In genomic region chr1:232486006-232486405, GRCh38 we compare ENCODE assay signal across 21 cellular contexts.
DNase-seq lines count a peak whose midpoint lies in the region; ATAC-seq and TF ChIP-seq lines count a peak whose summit lies in the region.
"Had no signal": no experiment of that assay in that cellular context is flagged by ENCODE, and none has a peak within 500 bp of the region (broad histone marks: within the 10 kb centered on the region; RNA-seq: fewer than 3 reads in every experiment).

No MANE protein-coding gene starts in this region.

- TF ChIP-seq CTCF in MCF 10A (IDR thresholded peaks at IDR 0.05; ENCODE audit: unreplicated experiment) (no peak), breast epithelium (IDR thresholded peaks at IDR 0.05) (no peak)

- H3K27ac ChIP-seq in breast epithelium (no peak overlapping the region), epithelial cell of prostate (peak overlapping the region; percentile 72), substantia nigra (ENCODE audit: low read depth, low read length, poor library complexity, severe bottlenecking) (no peak overlapping the region)
- H3K27ac ChIP-seq: C4-2B, WERI-Rb-1 had no signal

- H3K27me3 Mint-ChIP-seq in MCF 10A (ENCODE audit: insufficient read depth, unreplicated experiment) = no peaks in the 10 kb centered on the region
- H3K27me3 Mint-ChIP-seq: activated CD4-positive, alpha-beta memory T cell treated with anti-CD3 and anti-CD28 coated beads for 36 hours had no signal

- no peaks in the 10 kb centered on the region for H3K27me3 ChIP-seq in breast epithelium

- BruUV-seq in MCF 10A (replicated peaks; lab: Mats Ljungman, UMichigan) = no TSS peak

- peaks cover 49% of the 10 kb centered on the region for H3K36me3 Mint-ChIP-seq in MCF 10A (ENCODE audit: insufficient read depth, unreplicated experiment)
- H3K36me3 Mint-ChIP-seq: naive thymus-derived CD8-positive, alpha-beta T cell had no signal

- peak overlapping the region; percentile 92 for H3K27ac Mint-ChIP-seq in MCF 10A (ENCODE audit: low read depth, unreplicated experiment)
- H3K27ac Mint-ChIP-seq: activated CD4-positive, alpha-beta memory T cell treated with anti-CD3 and anti-CD28 coated beads for 36 hours; naive thymus-derived CD8-positive, alpha-beta T cell had no signal

- POLR2A ChIA-PET in MCF 10A (lab: Yijun Ruan, JAX) = interaction anchor here (0.5 to 3.9 kb wide), 19 partner anchors 8 to 644 kb away, joined by 3 to 43 read pairs (median 4); no protein-coding TSS in a partner anchor

- no peaks in the 10 kb centered on the region for H3K4me1 ChIP-seq in breast epithelium

- H3K36me3 ChIP-seq in breast epithelium = no peaks in the 10 kb centered on the region
- H3K36me3 ChIP-seq: WERI-Rb-1 had no signal

- H3K4me1 Mint-ChIP-seq in MCF 10A (ENCODE audit: insufficient read depth, unreplicated experiment) = peaks cover 15% of the 10 kb centered on the region
- H3K4me1 Mint-ChIP-seq: naive thymus-derived CD8-positive, alpha-beta T cell had no signal

- no peak overlapping the region for H3K4me3 Mint-ChIP-seq in MCF 10A (ENCODE audit: unreplicated experiment)
- H3K4me3 Mint-ChIP-seq: activated CD4-positive, alpha-beta memory T cell treated with anti-CD3 and anti-CD28 coated beads for 36 hours; naive thymus-derived CD8-positive, alpha-beta T cell had no signal

- no peaks in the 10 kb centered on the region for H3K9me3 Mint-ChIP-seq in MCF 10A (ENCODE audit: unreplicated experiment)
- H3K9me3 Mint-ChIP-seq: activated CD4-positive, alpha-beta memory T cell treated with anti-CD3 and anti-CD28 coated beads for 36 hours; naive thymus-derived CD8-positive, alpha-beta T cell had no signal

- intact Hi-C loops in MCF 10A (cut with micrococcal nuclease) (loop anchor here (5.0 kb wide), 1 partner anchor 141 kb away; no protein-coding TSS in a partner anchor), breast epithelium (cut with DNase I; ENCODE audit: low total_unique reads) (no loop called here)

- CTCF ChIA-PET in MCF 10A (lab: Yijun Ruan, JAX) = interaction anchor here (0.6 to 3.2 kb wide), 7 partner anchors 9 to 620 kb away, joined by 3 to 19 read pairs (median 6); no protein-coding TSS in a partner anchor

- TF ChIP-seq POLR2A in breast epithelium (IDR thresholded peaks at IDR 0.05) = no peak

- no peak for DNase-seq in MCF 10A (ENCODE audit: unreplicated experiment)
- no peak for DNase-seq in breast epithelium (ENCODE audit: low spot score in 2 of 2)
- DNase-seq in epithelial cell of prostate (ENCODE audit: low read depth, low spot score) = no peak
- peak; percentile 60 for DNase-seq in islet precursor cell
- no peak for DNase-seq in putamen (ENCODE audit: low spot score)
- no peak for DNase-seq in substantia nigra (lab: John Stamatoyannopoulos, UW)
- DNase-seq: 8988T; activated CD4-positive, alpha-beta memory T cell treated with anti-CD3 and anti-CD28 coated beads for 36 hours; activated naive CD4-positive, alpha-beta T cell treated with anti-CD3 and anti-CD28 coated beads, Interleukin-2, amount 50 U/mL, for 16 hours; activated T-cell treated with anti-CD3 and anti-CD28 coated beads, Interleukin-2, amount 50 U/mL, for 48 hours; DMS 273 treated with DMSO at 0.1 percent for 48 hours; naive thymus-derived CD8-positive, alpha-beta T cell; NCI-H2029; NCI-H446; stimulated activated CD4-positive, alpha-beta T cell treated with anti-CD3 and anti-CD28 coated beads, Interleukin-4, amount 100 ng/mL, for 4 hours; T-helper 1 cell; WERI-Rb-1 had no signal

- no peak overlapping the region for H3K4me3 ChIP-seq in breast epithelium
- H3K4me3 ChIP-seq: coronary artery had no signal

- H3K9me3 ChIP-seq in breast epithelium = no peaks in the 10 kb centered on the region

- ATAC-seq in HG02981 (IDR thresholded peaks at IDR 0.05; ENCODE audit: unreplicated experiment) (no peak), GM19328 (IDR thresholded peaks at IDR 0.05; ENCODE audit: unreplicated experiment) (no peak)
- ATAC-seq: naive thymus-derived CD8-positive, alpha-beta T cell had no signal
